1 cellular context compared by ENCODE assay signal in the genomic region with DNA sequence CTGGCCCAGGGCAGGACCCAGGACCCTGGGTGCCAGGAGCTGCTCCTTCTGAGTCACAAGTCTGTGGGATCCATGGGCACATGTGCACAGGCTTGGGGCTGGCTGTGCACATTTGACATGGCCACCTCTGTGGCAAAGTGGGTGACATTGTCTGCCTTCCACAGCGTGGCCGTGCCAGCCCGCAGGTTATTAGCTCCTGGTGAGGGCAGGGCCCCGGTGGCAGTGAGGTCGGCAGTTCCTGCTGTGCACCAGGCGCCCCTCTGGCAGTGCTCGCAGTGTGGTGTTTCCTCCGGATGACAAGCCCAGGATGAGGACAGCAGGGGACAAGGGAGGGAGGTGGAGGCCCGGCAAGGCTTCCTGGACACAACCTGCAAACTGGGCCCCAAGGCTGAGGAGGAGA.
TF ChIP-seq lines count a peak whose summit lies in the region.

No MANE protein-coding gene starts in this region.

TF ChIP-seq in H1, 55 proteins besides CTCF, POLR2A, EP300 and RAD21 (continued from another document):
- TF ChIP-seq SRF (IDR thresholded peaks at IDR 0.05; ENCODE audit: low read depth, low read length) = no peak
- TF ChIP-seq TEAD4 (IDR thresholded peaks at IDR 0.05; ENCODE audit: low read depth, low read length) = no peak
- no peak for TF ChIP-seq FOSL1 (IDR thresholded peaks at IDR 0.05; ENCODE audit: insufficient read depth, low read depth, low read length)
- no peak for TF ChIP-seq KDM5A (IDR thresholded peaks at IDR 0.05; ENCODE audit: low read length)
- no peak for TF ChIP-seq EGR1 (IDR thresholded peaks at IDR 0.05; ENCODE audit: borderline replicate concordance, low read depth, low read length)
- TF ChIP-seq, protein P1, sequence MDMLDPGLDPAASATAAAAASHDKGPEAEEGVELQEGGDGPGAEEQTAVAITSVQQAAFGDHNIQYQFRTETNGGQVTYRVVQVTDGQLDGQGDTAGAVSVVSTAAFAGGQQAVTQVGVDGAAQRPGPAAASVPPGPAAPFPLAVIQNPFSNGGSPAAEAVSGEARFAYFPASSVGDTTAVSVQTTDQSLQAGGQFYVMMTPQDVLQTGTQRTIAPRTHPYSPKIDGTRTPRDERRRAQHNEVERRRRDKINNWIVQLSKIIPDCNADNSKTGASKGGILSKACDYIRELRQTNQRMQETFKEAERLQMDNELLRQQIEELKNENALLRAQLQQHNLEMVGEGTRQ (IDR thresholded peaks at IDR 0.05; ENCODE audit: low read length) = no peak
- no peak for TF ChIP-seq RXRA (IDR thresholded peaks at IDR 0.05; ENCODE audit: insufficient read depth, low read depth, low read length)
- TF ChIP-seq E2F6 (IDR thresholded peaks at IDR 0.05) = no peak
- no peak for TF ChIP-seq HDAC2 (IDR thresholded peaks at IDR 0.05; ENCODE audit: borderline replicate concordance in 1 of 2, low read depth in 2 of 2, low read length in 2 of 2)
- TF ChIP-seq KDM4A (IDR thresholded peaks at IDR 0.05; ENCODE audit: low read depth, low read length, severe bottlenecking) = no peak
- no peak for TF ChIP-seq RNF2 (IDR thresholded peaks at IDR 0.05; ENCODE audit: borderline replicate concordance, low read depth, low read length, missing control alignments, poor library complexity, severe bottlenecking)
- TF ChIP-seq ZNF274 (IDR thresholded peaks at IDR 0.05; ENCODE audit: borderline replicate concordance, extremely low read depth, low read length) = no peak
- TF ChIP-seq NANOG (IDR thresholded peaks at IDR 0.05; ENCODE audit: insufficient read depth, low read depth, low read length, poor library complexity, severe bottlenecking) = no peak
- TF ChIP-seq SP2 (IDR thresholded peaks at IDR 0.05; ENCODE audit: low read length) = no peak
- TF ChIP-seq SP1 (IDR thresholded peaks at IDR 0.05; ENCODE audit: low read depth, low read length) = no peak
- TF ChIP-seq SIX5 (IDR thresholded peaks at IDR 0.05; ENCODE audit: low read depth, low read length) = no peak
- no peak for TF ChIP-seq ATF2 (IDR thresholded peaks at IDR 0.05; ENCODE audit: low read length)
- TF ChIP-seq KDM1A (IDR thresholded peaks at IDR 0.05; ENCODE audit: borderline replicate concordance, low read length) = no peak
